27 cellular contexts compared by ENCODE assay signal in genomic region chr16:49785970-49786369, GRCh38.
"Had no signal": no experiment of that assay in that cellular context is flagged by ENCODE, and none has a peak within 500 bp of the region (broad histone marks: within the 10 kb centered on the region; RNA-seq: fewer than 3 reads in every experiment).

No MANE protein-coding gene starts in this region.

- H3K27ac ChIP-seq: HL-60, KMS-11, SJSA1, SK-N-MC had no signal

- H3K36me3 Mint-ChIP-seq: IgD-negative memory B cell had no signal

- H3K4me1 Mint-ChIP-seq: IgD-negative memory B cell had no signal

- H3K27ac Mint-ChIP-seq: IgD-negative memory B cell had no signal

- DNase-seq: Kasumi-1, MM.1S, MV-4-11, NCI-H1048, NCI-H1105 treated with DMSO at 0.1 percent for 48 hours, NCI-H1417 treated with DMSO at 0.1 percent for 48 hours, NCI-H146, NCI-H1694 treated with DMSO at 0.1 percent for 48 hours, NCI-H1930, NCI-H2081, NCI-H2107, NCI-H2227 treated with DMSO at 0.1 percent for 48 hours, NCI-H446, NCI-H510A, NCI-H524 treated with DMSO at 0.1 percent for 48 hours, NCI-H69, NCI-H774, Right ventricle myocardium superior, RPMI8226, SIG-M5, SW 1271 had no signal

- H3K36me3 ChIP-seq: SJSA1 had no signal

- H3K4me3 Mint-ChIP-seq: IgD-negative memory B cell had no signal

- H3K4me1 ChIP-seq: SJSA1 had no signal

- H3K4me3 ChIP-seq: K562, SJSA1, SK-N-MC had no signal

- H3K27me3 ChIP-seq: SJSA1 had no signal

- H3K9me3 ChIP-seq: SJSA1 had no signal

- ATAC-seq: K562 had no signal
